In the genomic region with DNA sequence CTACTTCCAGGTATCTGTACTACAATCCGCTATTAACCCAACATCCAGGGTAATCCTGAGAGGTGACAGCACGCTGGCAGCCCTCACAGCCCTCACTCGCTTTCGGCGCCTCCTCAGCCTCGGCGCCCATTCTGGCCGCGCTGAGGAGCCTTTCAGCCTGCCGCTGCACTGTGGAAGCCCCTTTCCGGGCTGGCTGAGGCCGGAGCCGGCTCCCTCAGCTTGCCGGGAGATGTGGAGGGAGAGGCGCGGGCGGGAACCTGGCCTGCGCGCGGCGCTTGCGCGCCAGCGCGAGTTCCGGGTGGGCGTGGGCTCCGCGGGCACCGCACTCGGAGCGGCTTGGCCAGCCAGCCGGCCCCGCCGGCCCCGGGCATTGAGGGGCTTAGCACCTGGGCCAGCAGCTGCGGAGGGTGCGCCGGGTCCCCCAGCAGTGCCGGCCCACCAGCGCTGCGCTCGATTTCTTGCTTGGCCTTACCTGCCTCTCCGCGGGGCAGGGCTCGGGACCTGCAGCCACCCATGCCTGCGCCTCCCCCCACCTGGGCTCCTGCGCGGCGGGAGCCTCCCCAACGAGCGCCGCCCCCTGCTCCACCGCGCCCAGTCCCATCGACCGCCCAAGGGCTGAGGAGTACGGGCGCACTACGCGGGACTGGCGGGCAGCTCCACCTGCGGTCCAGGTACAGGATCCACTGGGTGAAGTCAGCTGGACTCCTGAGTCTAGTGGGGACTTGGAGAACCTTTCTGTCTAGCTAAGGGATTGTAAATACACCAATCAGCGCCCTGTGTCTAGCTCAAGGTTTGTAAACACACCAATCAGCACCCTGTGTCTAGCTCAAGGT, we compare ENCODE assay signal across 7 cellular contexts.
A peak's percentile ranks its signal among the peaks of the same experiment; 100 is the strongest.
DNase-seq lines count a peak whose midpoint lies in the region; ATAC-seq and TF ChIP-seq lines count a peak whose summit lies in the region.

No MANE protein-coding gene starts in this region.

- peak overlapping the region; percentile 58 to 60 for H3K27ac ChIP-seq in prostate gland

- intact Hi-C loops in prostate gland (cut with DNase I): no loop called here

- WGBS in prostate gland: 23% methylated on average over 48 of the region's 64 CpGs

- no peaks in the 10 kb centered on the region for H3K36me3 ChIP-seq in prostate gland

- peak; percentile 2 for DNase-seq in fibroblast of the aortic adventitia (ENCODE audit: low read depth)
- DNase-seq in prostate gland (ENCODE audit: low spot score): peak; percentile 27
- no peak for DNase-seq in ecto neural progenitor cell (ENCODE audit: low spot score)
- DNase-seq in AG08395 (ENCODE audit: low spot score): no peak

- peak; percentile 43 for ATAC-seq in GM21825 (IDR thresholded peaks at IDR 0.05; ENCODE audit: unreplicated experiment)
- peak; percentile 17 to 65 for ATAC-seq in activated CD4-positive, CD25-positive, alpha-beta regulatory T cell treated with anti-CD3 and anti-CD28 coated beads, Interleukin-2, amount 50 U/mL, for 24 hours
- no peak for ATAC-seq in GM18498 (IDR thresholded peaks at IDR 0.05; ENCODE audit: unreplicated experiment)

- no peaks in the 10 kb centered on the region for H3K9me3 ChIP-seq in prostate gland

- H3K4me3 ChIP-seq in fibroblast of the aortic adventitia (ENCODE audit: low read depth, low read length) (peak overlapping the region; percentile 58), prostate gland (peak overlapping the region; percentile 42 to 57)

- TF ChIP-seq CTCF in fibroblast of the aortic adventitia (IDR thresholded peaks at IDR 0.05; ENCODE audit: insufficient read depth, low read length): no peak
- no peak for TF ChIP-seq CTCF in prostate gland (IDR thresholded peaks at IDR 0.05)

- no peak for TF ChIP-seq POLR2A in prostate gland (IDR thresholded peaks at IDR 0.05)

- H3K27me3 ChIP-seq in prostate gland (replicated peaks; ENCODE audit: insufficient read depth): no peaks in the 10 kb centered on the region

- H3K4me1 ChIP-seq in prostate gland (replicated peaks): no peaks in the 10 kb centered on the region

Comparison
In these comparisons a context has a peak if more than half of its experiments do, and no peak if none do; other contexts are left out.
1. DNase-seq: peak in fibroblast of the aortic adventitia (single experiment) and prostate gland (single experiment); none in ecto neural progenitor cell (single experiment) and AG08395 (single experiment).